8 cellular contexts compared by ENCODE assay signal in the genomic region with DNA sequence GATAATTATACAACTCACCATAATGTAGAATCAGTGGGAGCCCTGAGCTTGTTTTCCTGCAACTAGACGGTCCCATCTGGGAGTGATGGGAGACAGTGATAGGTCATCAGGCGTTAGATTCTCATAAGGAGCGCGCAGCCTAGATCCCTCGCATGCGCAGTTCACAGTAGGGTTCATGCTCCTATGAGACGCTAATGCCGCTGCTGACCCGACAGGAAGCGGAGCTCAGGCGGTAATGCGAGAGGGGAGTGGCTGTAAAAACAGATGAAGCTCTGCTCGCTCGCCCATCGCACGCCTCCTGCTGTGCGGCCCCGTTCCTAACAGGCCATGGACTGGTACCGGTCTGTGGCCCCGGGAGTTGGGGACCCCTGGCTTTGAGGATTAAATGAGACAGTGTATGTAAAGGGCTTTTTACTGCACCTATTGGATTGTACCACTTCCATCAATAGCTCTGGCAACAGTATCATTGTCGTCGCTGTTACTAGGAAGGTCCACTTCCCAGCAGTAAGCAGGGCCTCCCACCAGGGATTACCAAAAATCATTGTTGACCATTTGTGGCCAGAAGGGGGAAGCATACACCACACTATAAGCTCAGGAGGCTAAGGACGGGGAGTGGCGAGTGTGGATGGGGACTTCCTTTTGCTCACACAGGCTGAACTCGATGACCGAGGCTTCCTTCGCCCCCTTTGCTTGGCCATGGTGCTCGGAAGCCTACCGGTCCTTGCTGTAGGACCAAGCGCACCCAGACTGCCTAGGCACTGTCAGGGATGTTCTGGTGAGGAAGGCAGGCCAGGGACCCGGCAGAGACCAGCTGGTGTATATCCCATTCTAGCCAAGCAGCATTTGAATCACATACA. TPM values are rescaled to one million over a fixed set of nuclear protein-coding genes. Genes with fewer than 3 reads are reported as not detected.
DNase-seq lines count a peak whose midpoint lies in the region; ATAC-seq and TF ChIP-seq lines count a peak whose summit lies in the region.

No MANE protein-coding gene starts in this region.

- H3K36me3 Mint-ChIP-seq in activated CD8-positive, alpha-beta T cell treated with anti-CD3 and anti-CD28 coated beads for 36 hours (ENCODE audit: low read depth): peaks cover under 1% of the 10 kb centered on the region

- 17% methylated on average over 31 of the region's 31 CpGs for WGBS in ectodermal cell, 2 experiments

- H3K27me3 ChIP-seq in ectodermal cell (ENCODE audit: control insufficient read depth, insufficient read depth, low read length, poor library complexity, severe bottlenecking): peaks cover 8% of the 10 kb centered on the region
- no peaks in the 10 kb centered on the region for H3K27me3 ChIP-seq in lower lobe of right lung (ENCODE audit: low read depth)

- ATAC-seq in GM19372 (IDR thresholded peaks at IDR 0.05; ENCODE audit: low read depth, unreplicated experiment) (peak; percentile 95), HG03520 (IDR thresholded peaks at IDR 0.05; ENCODE audit: unreplicated experiment) (peak; percentile 92), lower lobe of right lung (peak; percentile 97 to 98)
- peak; percentile 95 for ATAC-seq in activated CD8-positive, alpha-beta T cell treated with anti-CD3 and anti-CD28 coated beads for 36 hours

- POLR2A ChIA-PET in activated CD8-positive, alpha-beta T cell treated with anti-CD3 and anti-CD28 coated beads for 36 hours (lab: Charles Lee): interaction anchor here (0.8 kb wide), 1 partner anchor 77 kb away, joined by 3 read pairs; no protein-coding TSS in a partner anchor

- H3K4me1 ChIP-seq in ectodermal cell (ENCODE audit: control insufficient read depth, insufficient read depth, low read length) (no peaks in the 10 kb centered on the region), lower lobe of right lung (peaks cover 4% of the 10 kb centered on the region)

- CTCF ChIA-PET in activated CD8-positive, alpha-beta T cell treated with anti-CD3 and anti-CD28 coated beads for 36 hours (lab: Charles Lee): interaction anchor here (0.6 to 4.7 kb wide), 42 partner anchors 10 to 211 kb away, joined by 3 to 75 read pairs (median 4); partner anchors contain the start of genes AKR1B1, AKR1B15 and SLC35B4

- H3K9me3 Mint-ChIP-seq in activated CD8-positive, alpha-beta T cell treated with anti-CD3 and anti-CD28 coated beads for 36 hours: no peaks in the 10 kb centered on the region

- H3K9me3 ChIP-seq in ectodermal cell (ENCODE audit: control insufficient read depth, low read length): no peaks in the 10 kb centered on the region
- no peaks in the 10 kb centered on the region for H3K9me3 ChIP-seq in lower lobe of right lung

- H3K27ac Mint-ChIP-seq in activated CD8-positive, alpha-beta T cell treated with anti-CD3 and anti-CD28 coated beads for 36 hours: peak overlapping the region; percentile 86

- DNase-seq in NCI-H526 treated with DMSO at 0.1 percent for 48 hours (lab: John Stamatoyannopoulos, UW) (peak; percentile 98), lower lobe of right lung (peak; percentile 87)
- peak; percentile 87 for DNase-seq in activated CD8-positive, alpha-beta T cell treated with anti-CD3 and anti-CD28 coated beads for 36 hours
- DNase-seq in stimulated activated CD4-positive, alpha-beta T cell treated with anti-CD3 and anti-CD28 coated beads, TNF-alpha, amount 100 ng/mL, for 1 hour (ENCODE audit: low read depth in 3 of 3, low spot score in 1 of 3): peak; percentile 33 to 37 (median 36)

- TF ChIP-seq CTCF in C4-2B (conservative IDR thresholded peaks at IDR 0.05): peak; percentile 93
- peak; percentile 75 for TF ChIP-seq CTCF in activated CD8-positive, alpha-beta T cell treated with anti-CD3 and anti-CD28 coated beads for 36 hours (IDR thresholded peaks at IDR 0.05)
- TF ChIP-seq CTCF in lower lobe of right lung (IDR thresholded peaks at IDR 0.05): peak; percentile 74

- peak overlapping the region; percentile 14 for H3K27ac ChIP-seq in C4-2B
- no peak overlapping the region for H3K27ac ChIP-seq in ectodermal cell (ENCODE audit: insufficient read depth, low read depth, low read length, poor library complexity, severe bottlenecking)
- peak overlapping the region; percentile 80 for H3K27ac ChIP-seq in lower lobe of right lung

- no peaks in the 10 kb centered on the region for H3K27me3 Mint-ChIP-seq in activated CD8-positive, alpha-beta T cell treated with anti-CD3 and anti-CD28 coated beads for 36 hours

- H3K4me3 ChIP-seq in ectodermal cell (ENCODE audit: insufficient read depth, low read depth, low read length) (peak overlapping the region; percentile 43), lower lobe of right lung (peak overlapping the region; percentile 47)

- intact Hi-C loops in activated CD8-positive, alpha-beta T cell treated with anti-CD3 and anti-CD28 coated beads for 36 hours (cut with micrococcal nuclease): loop anchor here (1.0 to 10.0 kb wide), 5 partner anchors 27 to 522 kb away; partner anchors contain the start of gene AKR1B1
- intact Hi-C loops in lower lobe of right lung (cut with DNase I): loop anchor here (5.0 to 10.0 kb wide), 2 partner anchors 80 to 172 kb away; no protein-coding TSS in a partner anchor

- peak overlapping the region; percentile 73 for H3K4me3 Mint-ChIP-seq in activated CD8-positive, alpha-beta T cell treated with anti-CD3 and anti-CD28 coated beads for 36 hours

- H3K36me3 ChIP-seq in ectodermal cell (ENCODE audit: control insufficient read depth, insufficient read depth, low read length) (no peaks in the 10 kb centered on the region), lower lobe of right lung (no peaks in the 10 kb centered on the region)

- peaks cover 12% of the 10 kb centered on the region for H3K4me1 Mint-ChIP-seq in activated CD8-positive, alpha-beta T cell treated with anti-CD3 and anti-CD28 coated beads for 36 hours (ENCODE audit: low read depth)

RNA-seq across cellular contexts. Expression of gene AKR1B1, which starts 26.4 kb away (rescaled TPM):
- total RNA-seq in activated CD8-positive, alpha-beta T cell treated with anti-CD3 and anti-CD28 coated beads for 36 hours: 100 to 1,000 TPM; 106 to 108 TPM
- 194 TPM for polyA plus RNA-seq in ectodermal cell (2013, experiment 1 of 4)
- polyA plus RNA-seq in ectodermal cell (2013, experiment 2 of 4): 162 TPM
- 135 TPM for polyA plus RNA-seq in ectodermal cell (2013, experiment 3 of 4)
- 139 TPM for polyA plus RNA-seq in ectodermal cell (2013, experiment 4 of 4)
- total RNA-seq in lower lobe of right lung: 109 TPM

Comparison
In these comparisons a context has a peak if more than half of its experiments do, and no peak if none do; other contexts are left out.
1. DNase-seq: peak in every context shown above with its lines; median percentile 98 in NCI-H526 treated with DMSO at 0.1 percent for 48 hours; 87 in activated CD8-positive, alpha-beta T cell treated with anti-CD3 and anti-CD28 coated beads for 36 hours; 87 in lower lobe of right lung; 36 in stimulated activated CD4-positive, alpha-beta T cell treated with anti-CD3 and anti-CD28 coated beads, TNF-alpha, amount 100 ng/mL, for 1 hour.